25 cellular contexts compared by ENCODE assay signal in genomic region chr4:181674315-181674714, GRCh38.
DNase-seq lines count a peak whose midpoint lies in the region; ATAC-seq and TF ChIP-seq lines count a peak whose summit lies in the region.
"Had no signal": no experiment of that assay in that cellular context is flagged by ENCODE, and none has a peak within 500 bp of the region (broad histone marks: within the 10 kb centered on the region; RNA-seq: fewer than 3 reads in every experiment).

No MANE protein-coding gene starts in this region.

- no peaks in the 10 kb centered on the region for H3K36me3 ChIP-seq in mammary epithelial cell (ENCODE audit: insufficient read depth, low read length)
- H3K36me3 ChIP-seq in tibial artery: no peaks in the 10 kb centered on the region
- H3K36me3 ChIP-seq: neutrophil, thyroid gland had no signal

- no peak overlapping the region for H3K9ac ChIP-seq in mammary epithelial cell (ENCODE audit: insufficient read depth, low read length)

- CTCF ChIA-PET in mammary epithelial cell (lab: Charles Lee; ENCODE audit: low non-redundant PET): no interaction called here

- no peaks in the 10 kb centered on the region for H3K27me3 ChIP-seq in mammary epithelial cell (ENCODE audit: insufficient read depth, low read length)
- no peaks in the 10 kb centered on the region for H3K27me3 ChIP-seq in tibial artery
- H3K27me3 ChIP-seq: neutrophil had no signal

- H4K20me1 ChIP-seq in mammary epithelial cell (ENCODE audit: insufficient read depth, low read length): no peaks in the 10 kb centered on the region

- WGBS in mammary epithelial cell (ENCODE audit: low coverage, missing lambda C conversion rate): 45% methylated on average over 1 of the region's 1 CpG

- H3K27ac ChIP-seq in mammary epithelial cell (ENCODE audit: insufficient read depth, low read depth, low read length) (no peak overlapping the region), tibial artery (no peak overlapping the region)
- H3K27ac ChIP-seq: neutrophil, psoas muscle, RWPE1, thyroid gland had no signal

- H2AFZ ChIP-seq in mammary epithelial cell (ENCODE audit: low read depth, low read length): no peak overlapping the region

- intact Hi-C loops in mammary epithelial cell (cut with micrococcal nuclease) (no loop called here), tibial artery (cut with DNase I; ENCODE audit: low total_unique reads) (no loop called here)

- TF ChIP-seq RAD21 in Ishikawa (IDR thresholded peaks at IDR 0.05; ENCODE audit: low read depth): no peak

- in situ Hi-C loops in mammary epithelial cell (cut with MboI; ENCODE audit: low sequenced_read_pairs in 2 of 2): no loop called here

- BruUV-seq in mammary epithelial cell (replicated peaks; lab: Mats Ljungman, UMichigan): no TSS peak

- DNase-seq in AG10803 (ENCODE audit: low read depth) (peak; percentile 89), mammary epithelial cell (peak; percentile 18), fibroblast of villous mesenchyme (ENCODE audit: low read depth) (peak; percentile 20), tibial artery (no peak), EL (no peak), NCI-H1048 (lab: John Stamatoyannopoulos, UW) (no peak)
- DNase-seq: activated CD4-positive, CD25-positive, alpha-beta regulatory T cell; activated CD8-positive, alpha-beta T cell treated with anti-CD3 and anti-CD28 coated beads for 36 hours; activated effector memory CD4-positive, alpha-beta T cell treated with anti-CD3 and anti-CD28 coated beads, Interleukin-2, amount 50 U/mL, for 16 hours; activated T-cell treated with anti-CD3 and anti-CD28 coated beads for 4 hours; DND-41; kidney glomerular epithelial cell; MM.1S; NCI-H187; NCI-H526 treated with DMSO at 0.1 percent for 48 hours; psoas muscle; stimulated activated CD4-positive, alpha-beta T cell treated with anti-CD3 and anti-CD28 coated beads, Interleukin-4, amount 100 ng/mL, for 1 hour; stimulated activated naive CD4-positive, alpha-beta T cell; T-helper 9 cell; thyroid gland had no signal

- TF ChIP-seq CTCF in AG10803 (conservative IDR thresholded peaks at IDR 0.05; ENCODE audit: low read length): no peak
- TF ChIP-seq CTCF in mammary epithelial cell (conservative IDR thresholded peaks at IDR 0.05 in 1 of 2, IDR thresholded peaks at IDR 0.05 in 1 of 2; ENCODE audit: extremely low read depth in 1 of 2, insufficient read depth in 1 of 2, low read depth in 1 of 2, low read length in 2 of 2): no peak
- TF ChIP-seq CTCF in fibroblast of villous mesenchyme (IDR thresholded peaks at IDR 0.05; ENCODE audit: insufficient read depth, low read depth, low read length): no peak
- TF ChIP-seq CTCF in tibial artery (IDR thresholded peaks at IDR 0.05): no peak

- H3K4me1 ChIP-seq in mammary epithelial cell (ENCODE audit: insufficient read depth, low read length): no peaks in the 10 kb centered on the region
- no peaks in the 10 kb centered on the region for H3K4me1 ChIP-seq in tibial artery
- H3K4me1 ChIP-seq: psoas muscle, thyroid gland had no signal

- TF ChIP-seq EP300 in Ishikawa (IDR thresholded peaks at IDR 0.05; ENCODE audit: borderline replicate concordance): no peak

- H3K4me2 ChIP-seq in mammary epithelial cell (ENCODE audit: insufficient read depth, low read depth, low read length): no peak overlapping the region
- H3K4me2 ChIP-seq: GM23338 had no signal

- dilution Hi-C loops in mammary epithelial cell (cut with HindIII; ENCODE audit: low sequenced_read_pairs): no loop called here

- no peak for ATAC-seq in GM18861 (IDR thresholded peaks at IDR 0.05; ENCODE audit: unreplicated experiment)
- ATAC-seq: activated CD8-positive, alpha-beta T cell treated with anti-CD3 and anti-CD28 coated beads for 36 hours; GM23338; psoas muscle had no signal

- no peaks in the 10 kb centered on the region for H3K9me3 ChIP-seq in mammary epithelial cell (replicated peaks; ENCODE audit: insufficient read depth, low read length)
- no peaks in the 10 kb centered on the region for H3K9me3 ChIP-seq in tibial artery
- H3K9me3 ChIP-seq: neutrophil, psoas muscle, thyroid gland had no signal

- H3K79me2 ChIP-seq in mammary epithelial cell (ENCODE audit: insufficient read depth, low read length): no peaks in the 10 kb centered on the region

- H3K4me3 ChIP-seq in AG10803 (ENCODE audit: low read length) (no peak overlapping the region), mammary epithelial cell (replicated peaks in 1 of 3; ENCODE audit: insufficient read depth in 1 of 3, low read depth in 2 of 3, low read length in 3 of 3) (no peak overlapping the region), fibroblast of villous mesenchyme (ENCODE audit: low read depth, low read length) (no peak overlapping the region), tibial artery (no peak overlapping the region)
- H3K4me3 ChIP-seq: GM23338, psoas muscle, thyroid gland had no signal

TF ChIP-seq in Ishikawa, 13 proteins besides CTCF, POLR2A, EP300 and RAD21:
- TF ChIP-seq CEBPB (IDR thresholded peaks at IDR 0.05) (peak; percentile 47; the same call in 1 of the 2 replicates), CREB1 (IDR thresholded peaks at IDR 0.05; ENCODE audit: low read depth) (no peak), TEAD4 (IDR thresholded peaks at IDR 0.05) (peak; percentile 27; the same call in 1 of the 2 replicates)

Comparison
In these comparisons a context has a peak if more than half of its experiments do, and no peak if none do; other contexts are left out.
1. DNase-seq: peak in AG10803 (single experiment), mammary epithelial cell (single experiment) and fibroblast of villous mesenchyme (single experiment); none in tibial artery (0 of 2), EL (single experiment) and NCI-H1048 (single experiment).